In genomic region chr2:127511917-127512316, GRCh38 we compare ENCODE assay signal across 29 cellular contexts. TPM values are rescaled to one million over a fixed set of nuclear protein-coding genes. Genes with fewer than 3 reads are reported as not detected.
DNase-seq lines count a peak whose midpoint lies in the region; ATAC-seq, FAIRE-seq and TF ChIP-seq lines count a peak whose summit lies in the region.
"Had no signal": no experiment of that assay in that cellular context is flagged by ENCODE, and none has a peak within 500 bp of the region (broad histone marks: within the 10 kb centered on the region; RNA-seq: fewer than 3 reads in every experiment).

No MANE protein-coding gene starts in this region.

- H3K36me3 Mint-ChIP-seq in activated CD8-positive, alpha-beta T cell treated with anti-CD3 and anti-CD28 coated beads for 36 hours (ENCODE audit: low read depth), result peaks cover 51% of the 10 kb centered on the region
- peaks cover 52% of the 10 kb centered on the region for H3K36me3 Mint-ChIP-seq in activated CD8-positive, alpha-beta T cell treated with anti-CD3 and anti-CD28 coated beads, Interleukin-2, amount 10 ng/mL, durations not matched to agents 7 days and 5 days (ENCODE audit: low read depth)
- H3K36me3 Mint-ChIP-seq in HFFc6 (ENCODE audit: low read depth), result peaks cover 34% of the 10 kb centered on the region

- 80% methylated on average over 1 of the region's 1 CpG for WGBS in suprapubic skin

- H3K27me3 ChIP-seq in endothelial cell of umbilical vein (ENCODE audit: control insufficient read depth in 2 of 2, insufficient read depth in 2 of 2, low read length in 2 of 2) (no peaks in the 10 kb centered on the region), suprapubic skin (no peaks in the 10 kb centered on the region), H7 (ENCODE audit: control insufficient read depth, insufficient read depth, low read length) (no peaks in the 10 kb centered on the region)
- H3K27me3 ChIP-seq: BLaER1, MG63, Peyer's patch, right atrium auricular region, transverse colon had no signal

- intact Hi-C loops in activated CD8-positive, alpha-beta T cell treated with anti-CD3 and anti-CD28 coated beads for 36 hours (cut with micrococcal nuclease), result no loop called here
- intact Hi-C loops in endothelial cell of umbilical vein (cut with micrococcal nuclease), result no loop called here

- H3K9me3 ChIP-seq in endothelial cell of umbilical vein (replicated peaks; ENCODE audit: control insufficient read depth, insufficient read depth, low read length), result no peaks in the 10 kb centered on the region
- H3K9me3 ChIP-seq in suprapubic skin, result no peaks in the 10 kb centered on the region
- H3K9me3 ChIP-seq: BLaER1, lower lobe of right lung, MG63, Peyer's patch, right atrium auricular region, transverse colon had no signal

- H3K4me2 ChIP-seq in endothelial cell of umbilical vein (ENCODE audit: insufficient read depth, low read length), result no peak overlapping the region

- H3K4me1 Mint-ChIP-seq in activated CD8-positive, alpha-beta T cell treated with anti-CD3 and anti-CD28 coated beads for 36 hours (ENCODE audit: low read depth), result peaks cover 78% of the 10 kb centered on the region
- peaks cover 55% of the 10 kb centered on the region for H3K4me1 Mint-ChIP-seq in activated CD8-positive, alpha-beta T cell treated with anti-CD3 and anti-CD28 coated beads, Interleukin-2, amount 10 ng/mL, durations not matched to agents 7 days and 5 days (ENCODE audit: low read depth)
- peaks cover 97% of the 10 kb centered on the region for H3K4me1 Mint-ChIP-seq in HFFc6 (ENCODE audit: low read depth)

- H3K27ac ChIP-seq in endothelial cell of umbilical vein (ENCODE audit: insufficient read depth, low read depth, low read length) (no peak overlapping the region), suprapubic skin (no peak overlapping the region)
- H3K27ac ChIP-seq: BLaER1, lower lobe of right lung, transverse colon had no signal

- peaks cover 40% of the 10 kb centered on the region for H3K4me1 ChIP-seq in endothelial cell of umbilical vein (ENCODE audit: control insufficient read depth, extremely low read depth, insufficient read depth, low read length)
- peaks cover 33% of the 10 kb centered on the region for H3K4me1 ChIP-seq in suprapubic skin

- H3K9me1 ChIP-seq in endothelial cell of umbilical vein (replicated peaks; ENCODE audit: control insufficient read depth, extremely low read depth, insufficient read depth, low read length), result no peaks in the 10 kb centered on the region

- no peaks in the 10 kb centered on the region for H4K20me1 ChIP-seq in endothelial cell of umbilical vein (replicated peaks; ENCODE audit: control insufficient read depth, extremely low read depth, insufficient read depth, low read length)

- ATAC-seq in activated CD8-positive, alpha-beta T cell treated with anti-CD3 and anti-CD28 coated beads for 36 hours, result no peak
- no peak for ATAC-seq in activated CD8-positive, alpha-beta T cell treated with anti-CD3 and anti-CD28 coated beads, Interleukin-2, amount 10 ng/mL, durations not matched to agents 7 days and 5 days
- no peak for ATAC-seq in GM21717 (IDR thresholded peaks at IDR 0.05; ENCODE audit: unreplicated experiment)
- ATAC-seq: esophagus mucosa; lower lobe of right lung; stimulated activated naive CD8-positive, alpha-beta T cell treated with anti-CD3 and anti-CD28 coated beads, Interleukin-15, amount 100 ng/mL, for 72 hours had no signal

- no peak for FAIRE-seq in endothelial cell of umbilical vein (lab: Jason Lieb, UNC)
- FAIRE-seq: A204.1, D721Med, H54 had no signal

- POLR2A ChIA-PET in activated CD8-positive, alpha-beta T cell treated with anti-CD3 and anti-CD28 coated beads for 36 hours (lab: Charles Lee), result interaction anchor here (0.9 kb wide), 1 partner anchor 32 kb away, joined by 3 read pairs; no protein-coding TSS in a partner anchor
- POLR2A ChIA-PET in activated CD8-positive, alpha-beta T cell treated with anti-CD3 and anti-CD28 coated beads, Interleukin-2, amount 10 ng/mL, durations not matched to agents 7 days and 5 days (lab: Charles Lee), result no interaction called here
- POLR2A ChIA-PET in endothelial cell of umbilical vein (lab: Charles Lee), result no interaction called here

- H3K4me3 Mint-ChIP-seq in activated CD8-positive, alpha-beta T cell treated with anti-CD3 and anti-CD28 coated beads for 36 hours, result no peak overlapping the region
- no peak overlapping the region for H3K4me3 Mint-ChIP-seq in activated CD8-positive, alpha-beta T cell treated with anti-CD3 and anti-CD28 coated beads, Interleukin-2, amount 10 ng/mL, durations not matched to agents 7 days and 5 days
- no peak overlapping the region for H3K4me3 Mint-ChIP-seq in HFFc6
- H3K4me3 Mint-ChIP-seq: activated naive CD4-positive, alpha-beta T cell treated with anti-CD3 and anti-CD28 coated beads, Interleukin-2, amount 10 ng/mL, durations not matched to agents 7 days and 5 days; stimulated activated naive CD8-positive, alpha-beta T cell treated with anti-CD3 and anti-CD28 coated beads, Interleukin-15, amount 100 ng/mL, for 72 hours had no signal

- H3K36me3 ChIP-seq in endothelial cell of umbilical vein (ENCODE audit: control insufficient read depth in 2 of 2, extremely low read depth in 1 of 2, insufficient read depth in 2 of 2, low read length in 2 of 2), result peaks cover 3 to 8% of the 10 kb centered on the region in 2 experiments
- peaks cover 12% of the 10 kb centered on the region for H3K36me3 ChIP-seq in suprapubic skin
- peaks cover 4% of the 10 kb centered on the region for H3K36me3 ChIP-seq in H7 (replicated peaks; ENCODE audit: control insufficient read depth, insufficient read depth, low read length)
- H3K36me3 ChIP-seq: right atrium auricular region had no signal

- no TSS peak for BruUV-seq in endothelial cell of umbilical vein (replicated peaks; lab: Mats Ljungman, UMichigan)

- CTCF ChIA-PET in activated CD8-positive, alpha-beta T cell treated with anti-CD3 and anti-CD28 coated beads for 36 hours (lab: Charles Lee), result interaction anchor here (1.7 to 3.0 kb wide), 2 partner anchors 33 to 79 kb away, joined by 5 to 11 read pairs; no protein-coding TSS in a partner anchor
- CTCF ChIA-PET in activated CD8-positive, alpha-beta T cell treated with anti-CD3 and anti-CD28 coated beads, Interleukin-2, amount 10 ng/mL, durations not matched to agents 7 days and 5 days (lab: Charles Lee), result interaction anchor here (1.1 to 3.3 kb wide), 2 partner anchors 32 to 80 kb away, joined by 3 to 9 read pairs; no protein-coding TSS in a partner anchor
- CTCF ChIA-PET in endothelial cell of umbilical vein (lab: Charles Lee), result interaction anchor here (0.7 kb wide), 2 partner anchors 14 to 19 kb away, joined by 3 to 4 read pairs; partner anchors contain the start of gene IWS1

- no peak overlapping the region for H2AFZ ChIP-seq in endothelial cell of umbilical vein (ENCODE audit: low read depth, low read length)

- peaks cover 84% of the 10 kb centered on the region for H3K79me2 ChIP-seq in endothelial cell of umbilical vein (ENCODE audit: control insufficient read depth, insufficient read depth, low read length)

- no peak for TF ChIP-seq EP300 in suprapubic skin (IDR thresholded peaks at IDR 0.05)

- H3K27me3 Mint-ChIP-seq in activated CD8-positive, alpha-beta T cell treated with anti-CD3 and anti-CD28 coated beads for 36 hours, result no peaks in the 10 kb centered on the region
- H3K27me3 Mint-ChIP-seq in activated CD8-positive, alpha-beta T cell treated with anti-CD3 and anti-CD28 coated beads, Interleukin-2, amount 10 ng/mL, durations not matched to agents 7 days and 5 days (ENCODE audit: low read depth), result no peaks in the 10 kb centered on the region
- H3K27me3 Mint-ChIP-seq in HFFc6 (ENCODE audit: insufficient read depth), result peaks cover 2% of the 10 kb centered on the region; the same call in 1 of the 2 replicates
- H3K27me3 Mint-ChIP-seq: activated naive CD4-positive, alpha-beta T cell treated with anti-CD3 and anti-CD28 coated beads, Interleukin-2, amount 10 ng/mL, durations not matched to agents 7 days and 5 days; stimulated activated naive CD8-positive, alpha-beta T cell treated with anti-CD3 and anti-CD28 coated beads, Interleukin-15, amount 100 ng/mL, for 72 hours had no signal

- DNase-seq in activated CD8-positive, alpha-beta T cell treated with anti-CD3 and anti-CD28 coated beads for 36 hours, result no peak
- DNase-seq in activated CD8-positive, alpha-beta T cell treated with anti-CD3 and anti-CD28 coated beads, Interleukin-2, amount 10 ng/mL, durations not matched to agents 7 days and 5 days, result no peak
- DNase-seq in HFFc6 (no peak), endothelial cell of umbilical vein (ENCODE audit: low read depth, low spot score) (peak; percentile 63), pons (ENCODE audit: low spot score) (peak; percentile 40), suprapubic skin (ENCODE audit: low spot score in 2 of 2) (no peak), H7 (no peak)
- DNase-seq: activated naive CD4-positive, alpha-beta T cell treated with anti-CD3 and anti-CD28 coated beads, Interleukin-2, amount 10 ng/mL, durations not matched to agents 7 days and 5 days; activated T-cell treated with anti-CD3 and anti-CD28 coated beads, Interleukin-2, amount 50 U/mL, for 1 hour; cerebellar nuclear complex; effector CD8-positive, alpha-beta T cell; islet precursor cell; lower lobe of right lung; MG63; NCI-H1436 treated with DMSO at 0.1 percent for 48 hours; NCI-H510A treated with DMSO at 0.1 percent for 48 hours; occipital lobe; Peyer's patch; stimulated activated naive CD8-positive, alpha-beta T cell treated with anti-CD3 and anti-CD28 coated beads, Interleukin-15, amount 100 ng/mL, for 72 hours; transverse colon had no signal

- TF ChIP-seq CTCF in activated CD8-positive, alpha-beta T cell treated with anti-CD3 and anti-CD28 coated beads for 36 hours (IDR thresholded peaks at IDR 0.05), result no peak
- no peak for TF ChIP-seq CTCF in HFFc6 (IDR thresholded peaks at IDR 0.05)
- TF ChIP-seq CTCF in endothelial cell of umbilical vein (IDR thresholded peaks at IDR 0.05; ENCODE audit: extremely low read depth in 1 of 2, insufficient read depth in 1 of 2, low read depth in 1 of 2, low read length in 2 of 2), result no peak
- TF ChIP-seq CTCF in suprapubic skin (IDR thresholded peaks at IDR 0.05), result no peak

- no peak overlapping the region for H3K9ac ChIP-seq in endothelial cell of umbilical vein (replicated peaks; ENCODE audit: extremely low read depth, insufficient read depth, low read length)
- H3K9ac ChIP-seq: BLaER1 had no signal

- dilution Hi-C loops in endothelial cell of umbilical vein (cut with MboI; ENCODE audit: extremely low pct_ligation_motif_present, low sequenced_read_pairs), result no loop called here

- H3K9me3 Mint-ChIP-seq in activated CD8-positive, alpha-beta T cell treated with anti-CD3 and anti-CD28 coated beads for 36 hours, result no peaks in the 10 kb centered on the region
- H3K9me3 Mint-ChIP-seq in activated CD8-positive, alpha-beta T cell treated with anti-CD3 and anti-CD28 coated beads, Interleukin-2, amount 10 ng/mL, durations not matched to agents 7 days and 5 days (ENCODE audit: insufficient read depth), result no peaks in the 10 kb centered on the region
- H3K9me3 Mint-ChIP-seq in HFFc6, result no peaks in the 10 kb centered on the region
- H3K9me3 Mint-ChIP-seq: activated naive CD4-positive, alpha-beta T cell treated with anti-CD3 and anti-CD28 coated beads, Interleukin-2, amount 10 ng/mL, durations not matched to agents 7 days and 5 days; stimulated activated naive CD8-positive, alpha-beta T cell treated with anti-CD3 and anti-CD28 coated beads, Interleukin-15, amount 100 ng/mL, for 72 hours had no signal

- TF ChIP-seq POLR2A in endothelial cell of umbilical vein (IDR thresholded peaks at IDR 0.05; ENCODE audit: low read depth, low read length), result no peak
- no peak for TF ChIP-seq POLR2A in suprapubic skin (IDR thresholded peaks at IDR 0.05)

- H3K27ac Mint-ChIP-seq in activated CD8-positive, alpha-beta T cell treated with anti-CD3 and anti-CD28 coated beads for 36 hours, result peak overlapping the region; percentile 21
- no peak overlapping the region for H3K27ac Mint-ChIP-seq in activated CD8-positive, alpha-beta T cell treated with anti-CD3 and anti-CD28 coated beads, Interleukin-2, amount 10 ng/mL, durations not matched to agents 7 days and 5 days
- peak overlapping the region; percentile 8; the same call in 1 of the 2 replicates for H3K27ac Mint-ChIP-seq in HFFc6
- H3K27ac Mint-ChIP-seq: activated naive CD4-positive, alpha-beta T cell treated with anti-CD3 and anti-CD28 coated beads, Interleukin-2, amount 10 ng/mL, durations not matched to agents 7 days and 5 days had no signal

- H3K4me3 ChIP-seq in endothelial cell of umbilical vein (replicated peaks in 1 of 3; ENCODE audit: insufficient read depth in 1 of 3, low read depth in 1 of 3, low read length in 3 of 3), result no peak overlapping the region
- H3K4me3 ChIP-seq in suprapubic skin, result no peak overlapping the region
- no peak overlapping the region for H3K4me3 ChIP-seq in H7 (ENCODE audit: insufficient read depth, low read depth, low read length)
- H3K4me3 ChIP-seq: BLaER1, lower lobe of right lung, MG63, Peyer's patch, right atrium auricular region, transverse colon had no signal

RNA-seq across cellular contexts. Expression of gene IWS1, which starts 14.4 kb away (rescaled TPM):
- total RNA-seq in activated CD8-positive, alpha-beta T cell treated with anti-CD3 and anti-CD28 coated beads for 36 hours, result 10 to 100 TPM; 52.3 to 53.7 TPM
- total RNA-seq in activated CD8-positive, alpha-beta T cell treated with anti-CD3 and anti-CD28 coated beads, Interleukin-2, amount 10 ng/mL, durations not matched to agents 7 days and 5 days, result 10 to 100 TPM; 48.4 to 53.3 TPM
- 10 to 100 TPM; 34.7 to 44.6 (median 38.3) TPM for total RNA-seq in HFFc6 (2021; fragmentation: NEBNext Ultra II Directional; extraction: Animal tissue kit (Norgen Biotek cat#: 25700))
- total RNA-seq in endothelial cell of umbilical vein, result 44.9 and 51.0 TPM in 2 replicates
- polyA plus RNA-seq in endothelial cell of umbilical vein, result 10.4 and 14.7 TPM in 2 replicates
- 30.2 and 32.8 TPM in 2 replicates for polyA plus RNA-seq in endothelial cell of umbilical vein (2011; cell fraction: cytosol; rRNA removed)
- 37.0 and 49.6 TPM in 2 replicates for polyA plus RNA-seq in endothelial cell of umbilical vein (2011; cell fraction: nucleus; rRNA removed)
- 49.2 and 59.4 TPM in 2 replicates for polyA plus RNA-seq in endothelial cell of umbilical vein (2012)
- 15.6 and 16.1 TPM in 2 replicates for polyA minus RNA-seq in endothelial cell of umbilical vein
- polyA minus RNA-seq in endothelial cell of umbilical vein (2011; cell fraction: cytosol; rRNA and poly(A)+ RNA removed), result 20.5 TPM
- 21.5 and 26.4 TPM in 2 replicates for polyA minus RNA-seq in endothelial cell of umbilical vein (2011; cell fraction: nucleus; rRNA and poly(A)+ RNA removed)
- 10 to 100 TPM; 23.2 to 51.4 (median 29.9) TPM for total RNA-seq in suprapubic skin
- total RNA-seq in H7 (2014; rRNA removed; shearing (Covaris generic)), result 66.4 and 85.8 TPM in 2 replicates

RNA-seq across cellular contexts. Expression of gene MYO7B, which starts 23.6 kb away (rescaled TPM):
- 1 to 10 TPM in 1 of 2 experiments, under 1 TPM in 1; 0.65 to 1.2 TPM for total RNA-seq in activated CD8-positive, alpha-beta T cell treated with anti-CD3 and anti-CD28 coated beads for 36 hours
- 1 to 10 TPM in 1 of 2 experiments, under 1 TPM in 1; 0.82 to 1.2 TPM for total RNA-seq in activated CD8-positive, alpha-beta T cell treated with anti-CD3 and anti-CD28 coated beads, Interleukin-2, amount 10 ng/mL, durations not matched to agents 7 days and 5 days
- total RNA-seq in HFFc6 (2021; fragmentation: NEBNext Ultra II Directional; extraction: Animal tissue kit (Norgen Biotek cat#: 25700)), result 1 to 10 TPM in 2 of 6 experiments, under 1 TPM in 4; 0.74 to 1.3 (median 0.98) TPM
- total RNA-seq in endothelial cell of umbilical vein (0.09 TPM in 1 of 2 replicates, not detected in the other), suprapubic skin (1 to 10 TPM in 3 of 4 donors, under 1 TPM in 1; 0.72 to 4.7 (median 3.6) TPM)
- 0.17 and 0.18 TPM in 2 replicates for polyA plus RNA-seq in endothelial cell of umbilical vein
- 0.17 and 0.28 TPM in 2 replicates for polyA plus RNA-seq in endothelial cell of umbilical vein (2011; cell fraction: cytosol; rRNA removed)
- polyA plus RNA-seq in endothelial cell of umbilical vein (2011; cell fraction: nucleus; rRNA removed), result 0.20 and 0.45 TPM in 2 replicates
- polyA plus RNA-seq in endothelial cell of umbilical vein (2012), result 0.11 and 0.29 TPM in 2 replicates
- 0.13 and 0.34 TPM in 2 replicates for polyA minus RNA-seq in endothelial cell of umbilical vein
- not detected for polyA minus RNA-seq in endothelial cell of umbilical vein (2011; cell fraction: cytosol; rRNA and poly(A)+ RNA removed)
- polyA minus RNA-seq in endothelial cell of umbilical vein (2011; cell fraction: nucleus; rRNA and poly(A)+ RNA removed), result 0.19 and 0.29 TPM in 2 replicates
- total RNA-seq in H7 (2014; rRNA removed; shearing (Covaris generic)), result not detected in 2 replicates
- total RNA-seq: G401, occipital lobe, SK-MEL-5 had no signal

Comparison
In these comparisons a context has a peak if more than half of its experiments do, and no peak if none do; other contexts are left out.
1. DNase-seq: peak in endothelial cell of umbilical vein (single experiment) and pons (single experiment); none in activated CD8-positive, alpha-beta T cell treated with anti-CD3 and anti-CD28 coated beads for 36 hours (single experiment), activated CD8-positive, alpha-beta T cell treated with anti-CD3 and anti-CD28 coated beads, Interleukin-2, amount 10 ng/mL, durations not matched to agents 7 days and 5 days (single experiment), HFFc6 (single experiment), suprapubic skin (0 of 2) and H7 (single experiment).